ENCODE assay signal across 22 cellular contexts in the genomic region with DNA sequence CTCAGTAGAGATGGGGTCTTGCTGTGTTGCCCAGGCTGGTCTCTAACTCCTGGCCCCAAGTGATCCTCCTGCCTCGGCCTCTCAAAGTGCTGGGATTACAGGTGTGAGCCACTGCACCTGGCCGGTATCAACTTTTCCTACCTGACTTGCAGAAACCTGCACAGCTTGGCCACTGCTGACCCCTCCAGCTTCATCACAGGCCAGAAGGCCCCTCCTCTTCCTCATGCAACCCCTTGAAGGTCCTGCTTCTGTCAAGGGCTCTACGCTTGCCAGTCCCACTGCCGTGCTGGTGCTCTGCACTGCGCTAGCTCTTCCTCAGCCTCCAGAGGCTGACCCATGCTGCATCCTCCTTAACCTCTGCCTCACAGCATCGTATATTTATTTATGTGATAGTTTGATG. TPM values are rescaled to one million over a fixed set of nuclear protein-coding genes. Genes with fewer than 3 reads are reported as not detected.
A peak's percentile ranks its signal among the peaks of the same experiment; 100 is the strongest.
DNase-seq lines count a peak whose midpoint lies in the region; ATAC-seq lines count a peak whose summit lies in the region.
"Had no signal": no experiment of that assay in that cellular context is flagged by ENCODE, and none has a peak within 500 bp of the region (broad histone marks: within the 10 kb centered on the region; RNA-seq: fewer than 3 reads in every experiment).

No MANE protein-coding gene starts in this region.

- no peaks in the 10 kb centered on the region for H3K27me3 ChIP-seq in BLaER1

- peak overlapping the region; percentile 86 for H3K4me2 ChIP-seq in BLaER1
- H3K4me2 ChIP-seq: KMS-11 had no signal

- CTCF ChIA-PET in activated CD8-positive, alpha-beta memory T cell treated with anti-CD3 and anti-CD28 coated beads, Interleukin-2, amount 10 ng/mL, durations not matched to agents 7 days and 5 days (lab: Charles Lee) = interaction anchor here (0.6 to 1.4 kb wide), 2 partner anchors 12 to 26 kb away, joined by 3 to 5 read pairs; no protein-coding TSS in a partner anchor

- H3K27ac ChIP-seq in BLaER1 = peak overlapping the region; percentile 88; the same call in 1 of the 2 replicates
- H3K27ac ChIP-seq: C4-2B, KMS-11, SJSA1 had no signal

- H4K20me1 ChIP-seq in BLaER1 = no peaks in the 10 kb centered on the region

- H3K27ac Mint-ChIP-seq in T-helper 17 cell = peak overlapping the region; percentile 3
- no peak overlapping the region for H3K27ac Mint-ChIP-seq in natural killer cell treated with Interleukin-12 subunit alpha and Interleukin-12 subunit beta and Interleukin-15 and Interleukin-18, amount 100 ng/mL, for 72 hours
- H3K27ac Mint-ChIP-seq in activated CD8-positive, alpha-beta memory T cell treated with anti-CD3 and anti-CD28 coated beads, Interleukin-2, amount 10 ng/mL, durations not matched to agents 7 days and 5 days = no peak overlapping the region

- H3K4me3 ChIP-seq in BLaER1 = no peak overlapping the region
- H3K4me3 ChIP-seq: SJSA1 had no signal

- no peaks in the 10 kb centered on the region for H3K27me3 Mint-ChIP-seq in T-helper 17 cell
- peaks cover 3% of the 10 kb centered on the region in 2 donors for H3K27me3 Mint-ChIP-seq in natural killer cell treated with Interleukin-12 subunit alpha and Interleukin-12 subunit beta and Interleukin-15 and Interleukin-18, amount 100 ng/mL, for 72 hours
- H3K27me3 Mint-ChIP-seq in activated CD8-positive, alpha-beta memory T cell treated with anti-CD3 and anti-CD28 coated beads, Interleukin-2, amount 10 ng/mL, durations not matched to agents 7 days and 5 days = peaks cover 15% of the 10 kb centered on the region

- no peak overlapping the region for H3K9ac ChIP-seq in BLaER1
- H3K9ac ChIP-seq: KMS-11 had no signal

- H3K4me1 ChIP-seq in BLaER1 = peaks cover 72% of the 10 kb centered on the region
- H3K4me1 ChIP-seq: SJSA1 had no signal

- intact Hi-C loops in posterior vena cava (cut with DNase I) = no loop called here

- no peaks in the 10 kb centered on the region for H3K9me3 Mint-ChIP-seq in natural killer cell treated with Interleukin-12 subunit alpha and Interleukin-12 subunit beta and Interleukin-15 and Interleukin-18, amount 100 ng/mL, for 72 hours
- no peaks in the 10 kb centered on the region for H3K9me3 Mint-ChIP-seq in activated CD8-positive, alpha-beta memory T cell treated with anti-CD3 and anti-CD28 coated beads, Interleukin-2, amount 10 ng/mL, durations not matched to agents 7 days and 5 days (ENCODE audit: low read depth)

- no peaks in the 10 kb centered on the region for H3K36me3 ChIP-seq in BLaER1
- H3K36me3 ChIP-seq: SJSA1 had no signal

- H3K4me3 Mint-ChIP-seq in T-helper 17 cell = no peak overlapping the region
- H3K4me3 Mint-ChIP-seq in natural killer cell treated with Interleukin-12 subunit alpha and Interleukin-12 subunit beta and Interleukin-15 and Interleukin-18, amount 100 ng/mL, for 72 hours = no peak overlapping the region
- H3K4me3 Mint-ChIP-seq in activated CD8-positive, alpha-beta memory T cell treated with anti-CD3 and anti-CD28 coated beads, Interleukin-2, amount 10 ng/mL, durations not matched to agents 7 days and 5 days = no peak overlapping the region

- ATAC-seq in T-helper 17 cell = no peak
- no peak for ATAC-seq in left lobe of liver
- ATAC-seq in natural killer cell treated with Interleukin-12 subunit alpha and Interleukin-12 subunit beta and Interleukin-15 and Interleukin-18, amount 100 ng/mL, for 72 hours = no peak
- no peak for ATAC-seq in activated CD8-positive, alpha-beta memory T cell treated with anti-CD3 and anti-CD28 coated beads, Interleukin-2, amount 10 ng/mL, durations not matched to agents 7 days and 5 days
- ATAC-seq: Right ventricle myocardium inferior had no signal

- no peak for DNase-seq in T-helper 17 cell
- DNase-seq in left lobe of liver (ENCODE audit: low spot score) = peak; percentile 31
- DNase-seq in posterior vena cava (ENCODE audit: low spot score) = peak; percentile 47
- DNase-seq in epidermal melanocyte (ENCODE audit: insufficient read length, low spot score) = no peak
- DNase-seq in natural killer cell treated with Interleukin-12 subunit alpha and Interleukin-12 subunit beta and Interleukin-15 and Interleukin-18, amount 100 ng/mL, for 72 hours (ENCODE audit: low spot score) = no peak
- DNase-seq in NK-92 treated with Interleukin-12 subunit alpha and Interleukin-12 subunit beta, amount 100 ng/mL, for 24 hours (lab: John Stamatoyannopoulos, UW) = no peak
- DNase-seq in activated CD8-positive, alpha-beta memory T cell treated with anti-CD3 and anti-CD28 coated beads, Interleukin-2, amount 10 ng/mL, durations not matched to agents 7 days and 5 days = no peak
- DNase-seq: GDM1, GOT3, HCEC 1CT, IMR-90, NCI-H1694, NCI-H2081, NCI-H2171 treated with DMSO at 0.1 percent for 48 hours, NCI-H446, NCI-H526, OCI-M1 had no signal

- H3K9me3 ChIP-seq in BLaER1 (peaks cover 11% of the 10 kb centered on the region), T-helper 17 cell (ENCODE audit: control insufficient read depth, low read length, poor library complexity, severe bottlenecking) (no peaks in the 10 kb centered on the region)
- H3K9me3 ChIP-seq: SJSA1 had no signal

- H3K36me3 Mint-ChIP-seq in T-helper 17 cell (ENCODE audit: low read depth) = no peaks in the 10 kb centered on the region
- H3K36me3 Mint-ChIP-seq in natural killer cell treated with Interleukin-12 subunit alpha and Interleukin-12 subunit beta and Interleukin-15 and Interleukin-18, amount 100 ng/mL, for 72 hours = no peaks in the 10 kb centered on the region
- no peaks in the 10 kb centered on the region for H3K36me3 Mint-ChIP-seq in activated CD8-positive, alpha-beta memory T cell treated with anti-CD3 and anti-CD28 coated beads, Interleukin-2, amount 10 ng/mL, durations not matched to agents 7 days and 5 days

- H3K4me1 Mint-ChIP-seq in T-helper 17 cell = peaks cover 20% of the 10 kb centered on the region
- peaks cover 4 to 5% of the 10 kb centered on the region in 2 donors for H3K4me1 Mint-ChIP-seq in natural killer cell treated with Interleukin-12 subunit alpha and Interleukin-12 subunit beta and Interleukin-15 and Interleukin-18, amount 100 ng/mL, for 72 hours (ENCODE audit: low read depth in 2 of 2)
- peaks cover 14% of the 10 kb centered on the region for H3K4me1 Mint-ChIP-seq in activated CD8-positive, alpha-beta memory T cell treated with anti-CD3 and anti-CD28 coated beads, Interleukin-2, amount 10 ng/mL, durations not matched to agents 7 days and 5 days

RNA-seq across cellular contexts. Expression of a gene that starts 32.5 kb away (rescaled TPM):
- total RNA-seq in T-helper 17 cell = 10 to 100 TPM; 66.4 to 90.1 TPM
- total RNA-seq in left lobe of liver = 25.8 TPM
- 100 to 1,000 TPM; 327 to 473 TPM for total RNA-seq in posterior vena cava
- 10 to 100 TPM; 33.5 to 41.1 TPM for total RNA-seq in natural killer cell treated with Interleukin-12 subunit alpha and Interleukin-12 subunit beta and Interleukin-15 and Interleukin-18, amount 100 ng/mL, for 72 hours
- total RNA-seq in activated CD8-positive, alpha-beta memory T cell treated with anti-CD3 and anti-CD28 coated beads, Interleukin-2, amount 10 ng/mL, durations not matched to agents 7 days and 5 days = 10 to 100 TPM in 1 of 2 experiments, not detected in 1; 46.3 TPM
- total RNA-seq: IMR-90, SJSA1 had no signal

Comparison
In these comparisons a context has a peak if more than half of its experiments do, and no peak if none do; other contexts are left out.
1. DNase-seq: peak in left lobe of liver (single experiment) and posterior vena cava (single experiment); none in T-helper 17 cell (0 of 3), epidermal melanocyte (single experiment), natural killer cell treated with Interleukin-12 subunit alpha and Interleukin-12 subunit beta and Interleukin-15 and Interleukin-18, amount 100 ng/mL, for 72 hours (single experiment), NK-92 treated with Interleukin-12 subunit alpha and Interleukin-12 subunit beta, amount 100 ng/mL, for 24 hours (single experiment) and activated CD8-positive, alpha-beta memory T cell treated with anti-CD3 and anti-CD28 coated beads, Interleukin-2, amount 10 ng/mL, durations not matched to agents 7 days and 5 days (single experiment).